ENCODE assay signal across 8 cellular contexts in genomic region chr11:20599424-20600346, GRCh38. TPM values are rescaled to one million over a fixed set of nuclear protein-coding genes. Genes with fewer than 3 reads are reported as not detected.
DNase-seq lines count a peak whose midpoint lies in the region; ATAC-seq and TF ChIP-seq lines count a peak whose summit lies in the region.

TSS of gene SLC6A5 (plus strand) at chr11:20599608. CDS start at chr11:20599673, 65 bp downstream.

- CTCF ChIA-PET in RWPE1 (lab: Yijun Ruan, JAX): interaction anchor here (0.6 to 2.3 kb wide), 2 partner anchors 10 to 285 kb away, joined by 4 to 14 read pairs; no protein-coding TSS in a partner anchor

- TF ChIP-seq CTCF in RWPE1 (conservative IDR thresholded peaks at IDR 0.05; ENCODE audit: low read depth) (no peak), foreskin fibroblast (IDR thresholded peaks at IDR 0.05; ENCODE audit: low read depth, low read length) (no peak)

- DNase-seq in activated CD4-positive, alpha-beta T cell treated with anti-CD3 and anti-CD28 coated beads, Interleukin-2, amount 10 ng/mL, durations not matched to agents 24 days and 14 days: peak; percentile 81
- no peak for DNase-seq in activated CD4-positive, alpha-beta T cell treated with anti-CD3 and anti-CD28 coated beads, Interleukin-2, amount 50 U/mL, for 1 hour
- peak; percentile 60 for DNase-seq in RWPE1 (ENCODE audit: low spot score)
- peak; percentile 10 to 55 for DNase-seq in foreskin fibroblast
- peak in 2 of 3 donors; percentile 8 to 20 for DNase-seq in stimulated activated CD4-positive, alpha-beta T cell treated with anti-CD3 and anti-CD28 coated beads, TNF-alpha, amount 100 ng/mL, for 48 hours (ENCODE audit: low read depth in 3 of 3)
- no peak for DNase-seq in activated effector memory CD4-positive, alpha-beta T cell treated with Interleukin-2 at 50 U/mL for 16 hours
- no peak for DNase-seq in dedifferentiated amniotic fluid mesenchymal stem cell (ENCODE audit: extremely low spot score)

- POLR2A ChIA-PET in RWPE1 (lab: Yijun Ruan, JAX; ENCODE audit: low non-redundant PET): interaction anchor here (0.7 kb wide), 1 partner anchor 831 kb away, joined by 4 read pairs; no protein-coding TSS in a partner anchor

- H3K36me3 Mint-ChIP-seq in activated CD4-positive, alpha-beta T cell treated with anti-CD3 and anti-CD28 coated beads, Interleukin-2, amount 10 ng/mL, durations not matched to agents 24 days and 14 days (ENCODE audit: low read depth): peaks cover 2% of the 10 kb centered on the region

- peak within 1 kb of the TSS; percentile 3 for H3K27ac Mint-ChIP-seq in activated CD4-positive, alpha-beta T cell treated with anti-CD3 and anti-CD28 coated beads, Interleukin-2, amount 10 ng/mL, durations not matched to agents 24 days and 14 days

- ATAC-seq in GM18858 (IDR thresholded peaks at IDR 0.05; ENCODE audit: unreplicated experiment): no peak

- H3K4me1 Mint-ChIP-seq in activated CD4-positive, alpha-beta T cell treated with anti-CD3 and anti-CD28 coated beads, Interleukin-2, amount 10 ng/mL, durations not matched to agents 24 days and 14 days: no peaks in the 10 kb centered on the region

- H3K27ac ChIP-seq in RWPE1: no peak within 1 kb of the TSS

- intact Hi-C loops in activated CD4-positive, alpha-beta T cell treated with anti-CD3 and anti-CD28 coated beads, Interleukin-2, amount 10 ng/mL, durations not matched to agents 24 days and 14 days (cut with micrococcal nuclease): loop anchor here (2.0 to 5.0 kb wide), 2 partner anchors 73 to 437 kb away; no protein-coding TSS in a partner anchor

- H3K4me3 Mint-ChIP-seq in activated CD4-positive, alpha-beta T cell treated with anti-CD3 and anti-CD28 coated beads, Interleukin-2, amount 10 ng/mL, durations not matched to agents 24 days and 14 days: no peak within 1 kb of the TSS

- H3K27me3 Mint-ChIP-seq in activated CD4-positive, alpha-beta T cell treated with anti-CD3 and anti-CD28 coated beads, Interleukin-2, amount 10 ng/mL, durations not matched to agents 24 days and 14 days: peaks cover 92% of the 10 kb centered on the region

- no peak within 1 kb of the TSS for H3K4me3 ChIP-seq in foreskin fibroblast (ENCODE audit: low read depth in 1 of 2, low read length in 2 of 2)

- peaks cover 9% of the 10 kb centered on the region for H3K9me3 Mint-ChIP-seq in activated CD4-positive, alpha-beta T cell treated with anti-CD3 and anti-CD28 coated beads, Interleukin-2, amount 10 ng/mL, durations not matched to agents 24 days and 14 days

RNA-seq across cellular contexts. Expression of gene SLC6A5, which starts in this region (rescaled TPM):
- total RNA-seq in activated CD4-positive, alpha-beta T cell treated with anti-CD3 and anti-CD28 coated beads, Interleukin-2, amount 10 ng/mL, durations not matched to agents 24 days and 14 days: not detected in 2 replicates

Comparison
In these comparisons a context has a peak if more than half of its experiments do, and no peak if none do; other contexts are left out.
1. Peak in DNase-seq in activated CD4-positive, alpha-beta T cell treated with anti-CD3 and anti-CD28 coated beads, Interleukin-2, amount 10 ng/mL, durations not matched to agents 24 days and 14 days; RNA of the gene not detected or under 1 TPM.
2. DNase-seq: peak in RWPE1 (single experiment), foreskin fibroblast (2 of 2) and stimulated activated CD4-positive, alpha-beta T cell treated with anti-CD3 and anti-CD28 coated beads, TNF-alpha, amount 100 ng/mL, for 48 hours (2 of 3); none in activated CD4-positive, alpha-beta T cell treated with anti-CD3 and anti-CD28 coated beads, Interleukin-2, amount 50 U/mL, for 1 hour (single experiment), activated effector memory CD4-positive, alpha-beta T cell treated with Interleukin-2 at 50 U/mL for 16 hours (single experiment) and dedifferentiated amniotic fluid mesenchymal stem cell (single experiment).